Comparison of ENCODE assay signal across 8 cellular contexts in genomic region chr5:95822408-95823240, GRCh38. TPM values are rescaled to one million over a fixed set of nuclear protein-coding genes. Genes with fewer than 3 reads are reported as not detected.
DNase-seq lines count a peak whose midpoint lies in the region; ATAC-seq and TF ChIP-seq lines count a peak whose summit lies in the region.

Gene GLRX, minus strand, starts transcription at chr5:95822726. Its CDS starts 64 bp downstream, at chr5:95822662.

- no peaks in the 10 kb centered on the region for H3K9me3 Mint-ChIP-seq in activated CD8-positive, alpha-beta T cell treated with anti-CD3 and anti-CD28 coated beads for 36 hours

- TF ChIP-seq POLR2A in GM18526 (IDR thresholded peaks at IDR 0.05; ENCODE audit: extremely low read depth, insufficient read length) (peak; percentile 93), testis (IDR thresholded peaks at IDR 0.05) (no peak)

- intact Hi-C loops in activated CD8-positive, alpha-beta T cell treated with anti-CD3 and anti-CD28 coated beads for 36 hours (cut with micrococcal nuclease): loop anchor here (5.0 kb wide), 1 partner anchor 175 kb away; the partner anchor contains the start of gene RFESD
- intact Hi-C loops in testis (cut with DNase I; ENCODE audit: low total_unique reads): no loop called here

- H3K4me3 ChIP-seq in BJ (ENCODE audit: low read depth, low read length) (peak within 1 kb of the TSS; percentile 62), testis (peak within 1 kb of the TSS; percentile 58 to 81)

- TF ChIP-seq CTCF in BJ (IDR thresholded peaks at IDR 0.05; ENCODE audit: insufficient read depth, low read depth, low read length) (no peak), testis (IDR thresholded peaks at IDR 0.05) (no peak)
- no peak for TF ChIP-seq CTCF in activated CD8-positive, alpha-beta T cell treated with anti-CD3 and anti-CD28 coated beads for 36 hours (IDR thresholded peaks at IDR 0.05)

- H3K4me3 Mint-ChIP-seq in activated CD8-positive, alpha-beta T cell treated with anti-CD3 and anti-CD28 coated beads for 36 hours: peak within 1 kb of the TSS; percentile 87

- peaks cover 20% of the 10 kb centered on the region for H3K4me1 ChIP-seq in testis

- H3K27me3 ChIP-seq in BJ (ENCODE audit: control insufficient read depth, insufficient read depth, low read length) (no peaks in the 10 kb centered on the region), testis (no peaks in the 10 kb centered on the region)

- WGBS in testis, 2 donors: 0% methylated on average over 9 to 14 of the region's 14 CpGs

- POLR2A ChIA-PET in BJ (lab: Charles Lee): interaction anchor here (0.6 to 1.5 kb wide), 10 partner anchors 10 to 1649 kb away, joined by 3 to 6 read pairs (median 3); no protein-coding TSS in a partner anchor
- POLR2A ChIA-PET in activated CD8-positive, alpha-beta T cell treated with anti-CD3 and anti-CD28 coated beads for 36 hours (lab: Charles Lee): interaction anchor here (0.7 to 8.8 kb wide), 6 partner anchors 8 to 243 kb away, joined by 3 to 102 read pairs (median 4); partner anchors contain the start of gene RFESD

- peaks cover 45% of the 10 kb centered on the region for H3K4me1 Mint-ChIP-seq in activated CD8-positive, alpha-beta T cell treated with anti-CD3 and anti-CD28 coated beads for 36 hours (ENCODE audit: low read depth)

- H3K36me3 ChIP-seq in BJ (ENCODE audit: control insufficient read depth, insufficient read depth, low read length) (no peaks in the 10 kb centered on the region; the same call in 1 of the 2 replicates), testis (ENCODE audit: low read depth, missing control alignments) (no peaks in the 10 kb centered on the region)

- H3K27me3 Mint-ChIP-seq in activated CD8-positive, alpha-beta T cell treated with anti-CD3 and anti-CD28 coated beads for 36 hours: no peaks in the 10 kb centered on the region

- CTCF ChIA-PET in BJ (lab: Yijun Ruan, JAX): interaction anchor here (0.6 to 3.2 kb wide), 11 partner anchors 10 to 985 kb away, joined by 3 to 18 read pairs (median 3); partner anchors contain the start of gene ERAP1
- CTCF ChIA-PET in activated CD8-positive, alpha-beta T cell treated with anti-CD3 and anti-CD28 coated beads for 36 hours (lab: Charles Lee): interaction anchor here (0.8 to 8.3 kb wide), 11 partner anchors 9 to 176 kb away, joined by 3 to 94 read pairs (median 14); partner anchors contain the start of gene RFESD

- H3K27ac Mint-ChIP-seq in activated CD8-positive, alpha-beta T cell treated with anti-CD3 and anti-CD28 coated beads for 36 hours: peak within 1 kb of the TSS; percentile 93

- H3K27ac ChIP-seq in epithelial cell of prostate (peak within 1 kb of the TSS; percentile 87), testis (peak within 1 kb of the TSS; percentile 61 to 83)

- DNase-seq in BJ (ENCODE audit: low read depth): peak; percentile 90
- peak; percentile 50 for DNase-seq in NCI-H345 (lab: John Stamatoyannopoulos, UW)
- peak; percentile 73 for DNase-seq in activated CD8-positive, alpha-beta T cell treated with anti-CD3 and anti-CD28 coated beads for 36 hours
- DNase-seq in epithelial cell of prostate (ENCODE audit: low read depth, low spot score): peak; percentile 59
- peak; percentile 66 for DNase-seq in midbrain (lab: John Stamatoyannopoulos, UW)
- DNase-seq in testis: peak; percentile 85

- peak; percentile 33 for ATAC-seq in HG03066 (IDR thresholded peaks at IDR 0.05; ENCODE audit: low read depth, unreplicated experiment)
- peak; percentile 15 for ATAC-seq in activated CD8-positive, alpha-beta T cell treated with anti-CD3 and anti-CD28 coated beads for 36 hours

- H3K9me3 ChIP-seq in testis: no peaks in the 10 kb centered on the region

- no peaks in the 10 kb centered on the region for H3K36me3 Mint-ChIP-seq in activated CD8-positive, alpha-beta T cell treated with anti-CD3 and anti-CD28 coated beads for 36 hours (ENCODE audit: low read depth)

RNA-seq across cellular contexts. Expression of gene GLRX, which starts in this region (rescaled TPM):
- polyA plus RNA-seq in BJ (2011; rRNA removed) (295 and 431 TPM in 2 replicates), testis (ENCODE audit: insufficient read depth, low read depth, low replicate concordance) (15.0 TPM)
- 45.2 and 85.0 TPM in 2 replicates for polyA minus RNA-seq in BJ (2011; rRNA and poly(A)+ RNA removed)
- 10 to 100 TPM; 28.4 to 32.6 TPM for total RNA-seq in activated CD8-positive, alpha-beta T cell treated with anti-CD3 and anti-CD28 coated beads for 36 hours
- total RNA-seq in testis: 1 to 10 TPM; 4.5 to 5.4 TPM

Comparison
In these comparisons a context has a peak if more than half of its experiments do, and no peak if none do; other contexts are left out.
1. Peak in every context shown above with its lines: DNase-seq, ATAC-seq, H3K4me3 ChIP-seq and H3K27ac ChIP-seq.
2. RNA of gene GLRX (total RNA-seq): 28.4 to 32.6 TPM in activated CD8-positive, alpha-beta T cell treated with anti-CD3 and anti-CD28 coated beads for 36 hours; 4.5 to 5.4 TPM in testis; every median in the first group is over 4 times any median in the second.
3. RNA of gene GLRX (polyA plus RNA-seq): 295 to 431 TPM in BJ; 15.0 TPM in testis (single experiment); every median in the first group is over 10 times any median in the second.